Comparison of ENCODE assay signal across 13 cellular contexts in the genomic region with DNA sequence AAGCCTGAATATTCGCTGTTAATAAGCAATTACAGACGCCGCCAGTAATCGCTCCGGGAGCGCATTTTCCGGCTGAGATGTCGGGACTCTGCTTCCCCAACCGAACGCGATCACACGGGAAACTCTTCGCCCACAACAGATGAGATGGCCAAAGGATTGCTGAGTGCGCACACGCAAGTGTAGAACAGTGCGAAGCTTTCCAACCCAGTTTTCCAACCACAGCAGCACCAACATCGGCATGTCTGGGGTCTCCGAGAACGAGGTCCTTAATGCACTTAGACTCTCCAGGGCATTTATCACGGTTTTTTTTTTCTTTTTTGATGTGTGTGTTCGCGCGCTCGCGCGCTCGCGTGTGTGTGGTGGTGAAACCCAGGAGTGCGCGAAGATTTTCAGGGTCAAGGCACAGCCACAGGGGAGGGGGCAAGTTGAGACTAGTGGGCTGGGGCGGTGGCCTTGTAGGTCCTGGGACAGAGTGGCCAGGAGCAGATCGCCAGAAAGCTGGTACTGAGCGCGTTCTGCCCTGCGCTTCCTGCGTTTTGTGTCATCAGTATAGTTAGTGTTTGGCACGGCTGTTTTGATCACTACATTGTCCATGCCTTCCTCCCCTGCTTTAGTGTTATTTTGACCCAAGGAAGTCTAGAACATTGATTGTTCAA. TPM values are rescaled to one million over a fixed set of nuclear protein-coding genes. Genes with fewer than 3 reads are reported as not detected.
DNase-seq lines count a peak whose midpoint lies in the region; ATAC-seq, FAIRE-seq and TF ChIP-seq lines count a peak whose summit lies in the region.
"Had no signal": no experiment of that assay in that cellular context is flagged by ENCODE, and none has a peak within 500 bp of the region (broad histone marks: within the 10 kb centered on the region; RNA-seq: fewer than 3 reads in every experiment).

No MANE protein-coding gene starts in this region.

- H3K4me1 ChIP-seq in ascending aorta (peaks cover 8 to 15% of the 10 kb centered on the region in 2 donors), muscle layer of colon (ENCODE audit: insufficient read depth, low read length) (peaks cover 33% of the 10 kb centered on the region), upper lobe of right lung (peaks cover 28% of the 10 kb centered on the region)

- no peak for ATAC-seq in upper lobe of right lung
- no peak for ATAC-seq in esophagus mucosa

- peaks cover 46% of the 10 kb centered on the region for H3K27me3 ChIP-seq in ascending aorta
- H3K27me3 ChIP-seq in muscle layer of colon (ENCODE audit: control insufficient read depth in 1 of 2, insufficient read depth in 2 of 2, low read length in 2 of 2) = peaks cover 81 to 98% of the 10 kb centered on the region in 2 donors
- H3K27me3 ChIP-seq in upper lobe of right lung = peaks cover 100% of the 10 kb centered on the region

- H3K27ac ChIP-seq in ascending aorta (no peak overlapping the region), muscle layer of colon (ENCODE audit: low read depth, low read length) (no peak overlapping the region), upper lobe of right lung (no peak overlapping the region), substantia nigra (ENCODE audit: low read depth, low read length, poor library complexity, severe bottlenecking) (no peak overlapping the region)
- H3K27ac ChIP-seq: upper lobe of left lung had no signal

- no peaks in the 10 kb centered on the region for H3K9me3 ChIP-seq in ascending aorta
- H3K9me3 ChIP-seq in muscle layer of colon (ENCODE audit: low read length) = no peaks in the 10 kb centered on the region
- no peaks in the 10 kb centered on the region for H3K9me3 ChIP-seq in upper lobe of right lung
- H3K9me3 ChIP-seq: upper lobe of left lung had no signal

- no peak for FAIRE-seq in GM19239 (lab: Jason Lieb, UNC)

- H3K4me3 ChIP-seq in ascending aorta (peak overlapping the region; percentile 32 to 60), muscle layer of colon (ENCODE audit: low read depth in 1 of 2, low read length in 2 of 2) (peak overlapping the region; percentile 12 to 16), upper lobe of right lung (peak overlapping the region; percentile 4)

- peak; percentile 19 to 26 for DNase-seq in stimulated activated CD4-positive, alpha-beta T cell treated with anti-CD3 and anti-CD28 coated beads, Interleukin-2, amount 100 ng/mL, for 24 hours
- DNase-seq in stimulated activated CD4-positive, alpha-beta T cell treated with anti-CD3 and anti-CD28 coated beads, Interleukin-4, amount 100 ng/mL, for 24 hours = no peak
- DNase-seq in ascending aorta (ENCODE audit: low spot score in 2 of 2) (no peak), upper lobe of right lung (no peak), substantia nigra (lab: John Stamatoyannopoulos, UW) (no peak), GM19239 (ENCODE audit: insufficient read length, low spot score) (no peak)
- DNase-seq: COR-L47; NCI-H748 treated with DMSO at 0.1 percent for 48 hours; stimulated activated CD4-positive, alpha-beta T cell treated with anti-CD3 and anti-CD28 coated beads, Interleukin-1b, Interleukin-23, amount 100 ng/mL, for 48 hours had no signal

- TF ChIP-seq CTCF in ascending aorta (IDR thresholded peaks at IDR 0.05) (no peak), upper lobe of right lung (IDR thresholded peaks at IDR 0.05) (no peak)

- H3K36me3 ChIP-seq in ascending aorta = no peaks in the 10 kb centered on the region
- H3K36me3 ChIP-seq in muscle layer of colon (ENCODE audit: insufficient read depth, low read length) = no peaks in the 10 kb centered on the region
- no peaks in the 10 kb centered on the region for H3K36me3 ChIP-seq in upper lobe of right lung
- H3K36me3 ChIP-seq: upper lobe of left lung had no signal

- no peak overlapping the region for H3K9ac ChIP-seq in muscle layer of colon (ENCODE audit: low read length)

- intact Hi-C loops in ascending aorta (cut with DNase I) (no loop called here), upper lobe of right lung (cut with DNase I) (no loop called here)

RNA-seq across cellular contexts. Expression of a gene that starts 1.8 kb away (rescaled TPM):
- total RNA-seq in ascending aorta (not detected), upper lobe of right lung (1.2 TPM), esophagus mucosa (0.12 TPM)
- total RNA-seq: lung microvascular endothelial cell had no signal

Comparison
In these comparisons a context has a peak if more than half of its experiments do, and no peak if none do; other contexts are left out.
1. DNase-seq: peak in stimulated activated CD4-positive, alpha-beta T cell treated with anti-CD3 and anti-CD28 coated beads, Interleukin-2, amount 100 ng/mL, for 24 hours (2 of 2); none in stimulated activated CD4-positive, alpha-beta T cell treated with anti-CD3 and anti-CD28 coated beads, Interleukin-4, amount 100 ng/mL, for 24 hours (single experiment), ascending aorta (0 of 2), upper lobe of right lung (single experiment), substantia nigra (0 of 49) and GM19239 (single experiment).
2. Peak in every context shown above with its lines, with median percentiles within 50 percentile points of each other: H3K4me3 ChIP-seq.